8 cellular contexts compared by ENCODE assay signal in the genomic region with DNA sequence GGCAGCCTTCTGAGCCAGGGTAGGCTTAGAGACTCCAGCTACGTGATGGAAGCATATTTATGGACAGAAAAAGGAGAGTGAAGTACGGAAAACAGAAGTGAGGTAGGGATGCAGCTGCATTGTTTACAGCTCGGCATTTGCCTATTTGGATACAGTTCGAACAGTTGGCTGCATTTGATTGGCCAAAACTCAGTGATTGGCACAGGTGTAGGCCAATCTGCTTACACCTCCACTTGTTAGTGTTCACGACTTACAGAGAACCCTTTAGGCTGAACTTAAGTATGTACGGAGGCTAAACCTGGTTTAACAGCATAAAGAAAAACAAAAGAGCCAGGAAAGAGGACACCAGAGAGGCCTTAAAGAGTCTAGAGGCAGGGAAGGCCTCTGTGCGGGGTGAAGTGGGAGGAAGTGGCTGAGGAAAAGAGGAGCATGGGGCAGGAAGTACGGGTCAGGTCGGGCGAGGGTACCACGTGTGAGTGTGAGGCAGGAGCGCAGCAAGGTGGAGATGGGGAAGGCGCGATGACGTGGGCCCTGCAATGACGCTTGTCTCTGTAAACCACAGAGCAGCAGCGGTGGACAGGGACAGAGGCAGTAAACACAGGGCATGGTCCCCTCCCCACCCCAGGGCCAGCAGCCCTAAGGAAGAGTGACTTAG. TPM values are rescaled to one million over a fixed set of nuclear protein-coding genes. Genes with fewer than 3 reads are reported as not detected.
DNase-seq lines count a peak whose midpoint lies in the region; ATAC-seq and TF ChIP-seq lines count a peak whose summit lies in the region.

No MANE protein-coding gene starts in this region.

- no peaks in the 10 kb centered on the region for H3K27me3 ChIP-seq in esophagus muscularis mucosa

- no peaks in the 10 kb centered on the region for H3K9me3 ChIP-seq in esophagus muscularis mucosa

- H3K36me3 ChIP-seq in esophagus muscularis mucosa, result no peaks in the 10 kb centered on the region

- TF ChIP-seq CTCF in fibroblast of villous mesenchyme (IDR thresholded peaks at IDR 0.05; ENCODE audit: insufficient read depth, low read depth, low read length) (no peak), esophagus muscularis mucosa (IDR thresholded peaks at IDR 0.05) (no peak)

- 74% methylated on average over 17 of the region's 17 CpGs for WGBS in esophagus muscularis mucosa

- DNase-seq in EH (ENCODE audit: low read depth) (peak; percentile 35), NCI-H526 treated with DMSO at 0.1 percent for 48 hours (lab: John Stamatoyannopoulos, UW) (peak; percentile 63), activated T-cell treated with anti-CD3 and anti-CD28 coated beads for 24 hours (ENCODE audit: low read depth) (peak; percentile 49), fibroblast of villous mesenchyme (ENCODE audit: low read depth) (peak; percentile 45), esophagus muscularis mucosa (ENCODE audit: extremely low spot score) (no peak)
- peak; percentile 45 to 52 for DNase-seq in stimulated activated CD4-positive, alpha-beta T cell treated with anti-CD3 and anti-CD28 coated beads, Interleukin-4, amount 100 ng/mL, for 48 hours (ENCODE audit: low read depth in 2 of 2)

- ATAC-seq in GM18502 (IDR thresholded peaks at IDR 0.05; ENCODE audit: poor library complexity, unreplicated experiment), result no peak
- no peak for ATAC-seq in HG02885 (IDR thresholded peaks at IDR 0.05; ENCODE audit: poor library complexity, unreplicated experiment)

- no peak overlapping the region for H3K4me3 ChIP-seq in fibroblast of villous mesenchyme (ENCODE audit: low read depth, low read length)
- H3K4me3 ChIP-seq in esophagus muscularis mucosa, result no peak overlapping the region

- peaks cover 4 to 12% (median 8%) of the 10 kb centered on the region in 4 donors for H3K4me1 ChIP-seq in esophagus muscularis mucosa

- H3K27ac ChIP-seq in esophagus muscularis mucosa (replicated peaks in 1 of 4), result no peak overlapping the region

- TF ChIP-seq POLR2A in esophagus muscularis mucosa (IDR thresholded peaks at IDR 0.05; ENCODE audit: low read depth), result no peak

- TF ChIP-seq EP300 in esophagus muscularis mucosa (IDR thresholded peaks at IDR 0.05), result no peak

- intact Hi-C loops in esophagus muscularis mucosa (cut with DNase I), result no loop called here

RNA-seq across cellular contexts. Expression of a gene that starts 32.0 kb away (rescaled TPM):
- total RNA-seq in fibroblast of villous mesenchyme, result not detected in 2 replicates
- under 1 TPM in 3 of 4 donors, not detected in 1; 0.50 to 0.78 (median 0.57) TPM for total RNA-seq in esophagus muscularis mucosa

RNA-seq across cellular contexts. Expression of a gene that starts 49.7 kb away (rescaled TPM):
- total RNA-seq in fibroblast of villous mesenchyme (0.97 and 1.7 TPM in 2 replicates), esophagus muscularis mucosa (10 to 100 TPM in 1 of 4 donors, 1 to 10 TPM in 3; 5.4 to 11.1 (median 7.1) TPM)
